ENCODE assay signal across 8 cellular contexts in the genomic region with DNA sequence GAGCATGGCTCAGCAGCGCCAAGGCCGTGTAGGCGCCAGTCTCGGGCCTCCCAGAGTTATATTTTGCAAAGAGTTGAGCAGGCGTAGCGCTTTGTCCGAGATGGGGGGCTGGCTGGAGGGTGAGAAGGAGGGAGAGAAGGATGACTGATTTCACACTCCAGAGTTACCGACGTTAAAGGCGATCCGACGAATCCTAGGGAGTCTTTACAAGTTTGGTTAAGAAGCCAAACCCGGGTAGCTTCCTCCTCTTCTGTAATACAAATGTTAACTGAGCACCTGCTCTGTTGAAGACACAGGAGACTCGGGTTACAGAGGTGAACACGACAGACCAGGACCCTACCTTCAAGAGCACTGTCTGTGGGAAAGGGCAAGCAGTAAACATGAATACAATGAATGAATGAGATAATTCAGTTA. TPM values are rescaled to one million over a fixed set of nuclear protein-coding genes. Genes with fewer than 3 reads are reported as not detected.
DNase-seq lines count a peak whose midpoint lies in the region; ATAC-seq and TF ChIP-seq lines count a peak whose summit lies in the region.

No MANE protein-coding gene starts in this region.

- no peaks in the 10 kb centered on the region for H3K27me3 Mint-ChIP-seq in activated CD4-positive, alpha-beta T cell treated with anti-CD3 and anti-CD28 coated beads for 36 hours
- no peaks in the 10 kb centered on the region for H3K27me3 Mint-ChIP-seq in WTC11 (ENCODE audit: low read depth)

- H3K9me3 Mint-ChIP-seq in activated CD4-positive, alpha-beta T cell treated with anti-CD3 and anti-CD28 coated beads for 36 hours (ENCODE audit: low read depth): no peaks in the 10 kb centered on the region
- H3K9me3 Mint-ChIP-seq in WTC11: no peaks in the 10 kb centered on the region

- TF ChIP-seq CTCF in WTC11 (IDR thresholded peaks at IDR 0.05) (no peak), thoracic aorta (IDR thresholded peaks at IDR 0.05) (no peak)

- H3K4me3 Mint-ChIP-seq in activated CD4-positive, alpha-beta T cell treated with anti-CD3 and anti-CD28 coated beads for 36 hours: peak overlapping the region; percentile 99
- peak overlapping the region; percentile 90 for H3K4me3 Mint-ChIP-seq in WTC11

- POLR2A ChIA-PET in activated CD4-positive, alpha-beta T cell treated with anti-CD3 and anti-CD28 coated beads for 36 hours (lab: Charles Lee): interaction anchor here (0.6 to 2.4 kb wide), 16 partner anchors 9 to 471 kb away, joined by 3 to 11 read pairs (median 4); a partner anchor contains a TSS
- POLR2A ChIA-PET in WTC11 (lab: Charles Lee): interaction anchor here (0.6 to 2.2 kb wide), 4 partner anchors 12 to 173 kb away, joined by 3 to 15 read pairs (median 12); no protein-coding TSS in a partner anchor

- intact Hi-C loops in activated CD4-positive, alpha-beta T cell treated with anti-CD3 and anti-CD28 coated beads for 36 hours (cut with DNase I, micrococcal nuclease): loop anchor here (1.0 to 10.0 kb wide), 24 partner anchors 30 to 897 kb away; a partner anchor contains a TSS

- H3K27me3 ChIP-seq in thoracic aorta (replicated peaks; ENCODE audit: insufficient read depth): no peaks in the 10 kb centered on the region

- no peaks in the 10 kb centered on the region for H3K36me3 ChIP-seq in thoracic aorta

- peaks cover 74% of the 10 kb centered on the region for H3K4me1 Mint-ChIP-seq in activated CD4-positive, alpha-beta T cell treated with anti-CD3 and anti-CD28 coated beads for 36 hours
- H3K4me1 Mint-ChIP-seq in WTC11: peaks cover 58% of the 10 kb centered on the region

- H3K9me3 ChIP-seq in iPS-18c (ENCODE audit: control insufficient read depth, insufficient read depth, low read length): no peaks in the 10 kb centered on the region
- H3K9me3 ChIP-seq in thoracic aorta: no peaks in the 10 kb centered on the region

- CTCF ChIA-PET in activated CD4-positive, alpha-beta T cell treated with anti-CD3 and anti-CD28 coated beads for 36 hours (lab: Charles Lee): interaction anchor here (0.6 to 3.5 kb wide), 9 partner anchors 9 to 357 kb away, joined by 3 to 12 read pairs (median 6); a partner anchor contains a TSS
- CTCF ChIA-PET in WTC11 (lab: Charles Lee): interaction anchor here (0.7 to 2.4 kb wide), 5 partner anchors 18 to 359 kb away, joined by 3 to 10 read pairs (median 5); a partner anchor contains a TSS

- no peak for DNase-seq in activated CD4-positive, alpha-beta T cell treated with anti-CD3 and anti-CD28 coated beads for 36 hours
- no peak for DNase-seq in activated CD4-positive, alpha-beta T cell treated with anti-CD3 and anti-CD28 coated beads for 48 hours
- DNase-seq in WTC11 (ENCODE audit: low spot score) (no peak), thoracic aorta (ENCODE audit: low spot score) (no peak), GM03348 (ENCODE audit: low spot score) (no peak)

- H3K27ac Mint-ChIP-seq in activated CD4-positive, alpha-beta T cell treated with anti-CD3 and anti-CD28 coated beads for 36 hours: peak overlapping the region; percentile 100
- peak overlapping the region; percentile 97 for H3K27ac Mint-ChIP-seq in WTC11

- peaks cover 36% of the 10 kb centered on the region for H3K36me3 Mint-ChIP-seq in activated CD4-positive, alpha-beta T cell treated with anti-CD3 and anti-CD28 coated beads for 36 hours (ENCODE audit: low read depth)
- peaks cover 7% of the 10 kb centered on the region for H3K36me3 Mint-ChIP-seq in WTC11

- peaks cover 35 to 63% of the 10 kb centered on the region in 2 donors for H3K4me1 ChIP-seq in thoracic aorta (ENCODE audit: control insufficient read depth in 1 of 2, low read depth in 2 of 2)

- H3K27ac ChIP-seq in thoracic aorta: peak overlapping the region; percentile 62 to 66

- H3K4me3 ChIP-seq in iPS-18c (ENCODE audit: insufficient read depth, low read depth, low read length) (peak overlapping the region; percentile 73), thoracic aorta (peak overlapping the region; percentile 83)

- ATAC-seq in activated CD4-positive, alpha-beta T cell treated with anti-CD3 and anti-CD28 coated beads for 36 hours: no peak
- ATAC-seq in WTC11 (peak; percentile 1), thoracic aorta (ENCODE audit: insufficient number of reproducible peaks, low FRiP score, low read depth) (no peak), HG03135 (IDR thresholded peaks at IDR 0.05; ENCODE audit: unreplicated experiment) (no peak), GM21367 (IDR thresholded peaks at IDR 0.05; ENCODE audit: unreplicated experiment) (no peak)

TF ChIP-seq in WTC11, 78 proteins besides CTCF, POLR2A, EP300 and RAD21:
- TF ChIP-seq TP53 (CRISPR knock-in tag; IDR thresholded peaks at IDR 0.05) (no peak), TEAD4 (CRISPR knock-in tag; IDR thresholded peaks at IDR 0.05) (no peak), ETV6 (CRISPR knock-in tag; IDR thresholded peaks at IDR 0.05) (peak; percentile 76; the same call in 1 of the 2 replicates), SMAD4 (CRISPR knock-in tag; IDR thresholded peaks at IDR 0.05) (no peak)
- TF ChIP-seq, protein P1, sequence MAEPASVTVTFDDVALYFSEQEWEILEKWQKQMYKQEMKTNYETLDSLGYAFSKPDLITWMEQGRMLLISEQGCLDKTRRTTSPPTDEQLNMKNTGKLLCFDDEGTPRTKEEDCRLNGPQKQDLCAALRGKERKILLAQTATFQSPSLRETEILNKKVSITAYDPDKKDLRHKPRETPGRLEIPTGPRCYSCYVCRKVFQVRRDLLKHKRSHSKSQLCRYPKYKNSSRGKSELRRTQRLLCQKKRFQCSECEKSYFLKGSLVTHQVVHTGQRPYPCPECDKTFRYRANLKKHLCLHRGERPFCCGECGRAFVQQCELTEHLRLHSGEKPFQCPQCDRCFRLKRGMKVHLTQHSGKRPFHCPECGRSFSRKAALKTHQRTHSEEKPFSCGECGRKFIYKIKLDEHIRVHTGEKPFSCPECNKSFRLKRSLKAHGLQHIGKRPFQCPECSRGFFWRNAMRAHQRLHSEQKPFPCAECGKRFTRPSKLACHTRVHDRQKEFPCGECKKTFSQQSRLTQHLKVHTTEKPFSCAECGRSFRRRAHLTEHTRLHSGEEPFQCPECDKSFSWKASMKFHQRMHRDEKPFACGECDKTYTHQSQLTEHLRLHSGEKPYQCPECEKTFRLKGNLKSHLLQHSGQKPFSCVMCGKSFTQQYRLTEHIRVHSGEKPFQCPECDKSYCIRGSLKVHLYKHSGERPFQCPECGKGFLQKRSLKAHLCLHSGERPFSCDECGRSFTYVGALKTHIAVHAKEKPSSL (CRISPR knock-in tag; conservative IDR thresholded peaks at IDR 0.05): no peak
- TF ChIP-seq, protein P2, sequence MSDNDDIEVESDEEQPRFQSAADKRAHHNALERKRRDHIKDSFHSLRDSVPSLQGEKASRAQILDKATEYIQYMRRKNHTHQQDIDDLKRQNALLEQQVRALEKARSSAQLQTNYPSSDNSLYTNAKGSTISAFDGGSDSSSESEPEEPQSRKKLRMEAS (CRISPR knock-in tag; IDR thresholded peaks at IDR 0.05): 0 out of 2 replicates have a peak, but pooled peaks have one; percentile 7

RNA-seq across cellular contexts. Expression of a gene that starts 0.8 kb away (rescaled TPM):
- 100 to 1,000 TPM; 193 to 203 TPM for total RNA-seq in activated CD4-positive, alpha-beta T cell treated with anti-CD3 and anti-CD28 coated beads for 36 hours
- total RNA-seq in WTC11 (2021) (166 to 170 TPM (median 170 TPM) in 3 replicates), thoracic aorta (100 to 1,000 TPM in 1 of 2 donors, 10 to 100 TPM in 1; 77.8 to 151 TPM)

RNA-seq across cellular contexts. Expression of a gene that starts 3.7 kb away (rescaled TPM):
- total RNA-seq in activated CD4-positive, alpha-beta T cell treated with anti-CD3 and anti-CD28 coated beads for 36 hours: not detected
- total RNA-seq in WTC11 (2021) (0.16 to 0.26 TPM (median 0.18 TPM) in 3 replicates), thoracic aorta (not detected)

RNA-seq across cellular contexts. Expression of a gene that starts 5.5 kb away (rescaled TPM):
- 10 to 100 TPM; 17.5 to 20.9 TPM for total RNA-seq in activated CD4-positive, alpha-beta T cell treated with anti-CD3 and anti-CD28 coated beads for 36 hours
- total RNA-seq in WTC11 (2021) (14.6 to 17.0 TPM (median 16.2 TPM) in 3 replicates), thoracic aorta (10 to 100 TPM; 56.2 to 72.3 TPM)

RNA-seq across cellular contexts. Expression of a gene that starts 40.1 kb away (rescaled TPM):
- total RNA-seq in activated CD4-positive, alpha-beta T cell treated with anti-CD3 and anti-CD28 coated beads for 36 hours: 1 to 10 TPM; 7.8 to 8.7 TPM
- total RNA-seq in WTC11 (2021) (16.0 to 21.5 TPM (median 20.8 TPM) in 3 replicates), thoracic aorta (10 to 100 TPM; 11.6 to 17.6 TPM)

RNA-seq across cellular contexts. Expression of a gene that starts 45.7 kb away (rescaled TPM):
- total RNA-seq in activated CD4-positive, alpha-beta T cell treated with anti-CD3 and anti-CD28 coated beads for 36 hours: 10 to 100 TPM in 1 of 2 experiments, 1 to 10 TPM in 1; 6.9 to 10.6 TPM
- total RNA-seq in WTC11 (2021): 19.8 to 29.1 TPM (median 28.0 TPM) in 3 replicates
- total RNA-seq in thoracic aorta: under 1 TPM in 1 of 2 donors, not detected in 1; 0.68 TPM
